23 cellular contexts compared by ENCODE assay signal in the genomic region with DNA sequence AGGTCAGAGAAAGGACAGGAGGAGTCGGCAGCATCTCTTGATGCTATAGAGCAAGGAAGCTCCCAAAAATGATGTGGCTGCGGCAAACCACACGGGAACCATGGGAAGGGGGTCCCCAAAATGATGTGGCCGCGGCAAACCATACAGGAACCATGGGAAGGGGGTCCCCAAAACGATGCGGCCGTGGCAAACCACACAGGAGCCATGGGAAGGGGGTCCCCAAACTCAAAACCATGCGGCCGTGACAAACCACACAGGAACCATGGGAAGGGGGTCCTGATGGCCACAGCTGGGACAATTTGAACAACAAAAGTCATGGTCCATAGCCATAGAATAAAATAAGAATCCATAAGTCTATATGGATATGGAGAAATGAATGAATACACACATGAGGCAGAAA. TPM values are rescaled to one million over a fixed set of nuclear protein-coding genes. Genes with fewer than 3 reads are reported as not detected.
"Had no signal": no experiment of that assay in that cellular context is flagged by ENCODE, and none has a peak within 500 bp of the region (broad histone marks: within the 10 kb centered on the region; RNA-seq: fewer than 3 reads in every experiment).

No MANE protein-coding gene starts in this region.

- H3K36me3 ChIP-seq: ascending aorta, WERI-Rb-1 had no signal

- H3K27ac ChIP-seq: ascending aorta, coronary artery, dorsolateral prefrontal cortex, WERI-Rb-1 had no signal

- H3K9me3 ChIP-seq: ascending aorta had no signal

- ATAC-seq: activated CD4-positive, CD25-positive, alpha-beta regulatory T cell treated with anti-CD3 and anti-CD28 coated beads, Interleukin-2, amount 50 U/mL, for 24 hours; activated CD8-positive, alpha-beta T cell treated with anti-CD3 and anti-CD28 coated beads for 36 hours; activated naive CD8-positive, alpha-beta T cell treated with anti-CD3 and anti-CD28 coated beads, Interleukin-2, amount 50 U/mL, for 24 hours; esophagus mucosa; T-helper 17 cell had no signal

- H3K4me3 ChIP-seq: ascending aorta, coronary artery, dorsolateral prefrontal cortex had no signal

- DNase-seq: activated B cell treated with CpG ODN at 0.5 μM for 24 hours; activated CD4-positive, alpha-beta T cell treated with anti-CD3 and anti-CD28 coated beads for 48 hours; activated CD4-positive, alpha-beta T cell treated with anti-CD3 and anti-CD28 coated beads, Interleukin-2, amount 50 U/mL, for 1 hour; activated CD4-positive, alpha-beta T cell treated with anti-CD3 and anti-CD28 coated beads, Interleukin-2, amount 50 U/mL, for 48 hours; activated CD8-positive, alpha-beta memory T cell treated with anti-CD3 and anti-CD28 coated beads for 24 hours; activated CD8-positive, alpha-beta T cell treated with anti-CD3 and anti-CD28 coated beads for 36 hours; activated effector memory CD4-positive, alpha-beta T cell treated with anti-CD3 and anti-CD28 coated beads, Interleukin-2, amount 50 U/mL, for 16 hours; activated naive CD4-positive, alpha-beta T cell treated with anti-CD3 and anti-CD28 coated beads for 36 hours; activated naive CD8-positive, alpha-beta T cell treated with anti-CD3 and anti-CD28 coated beads for 36 hours; activated naive CD8-positive, alpha-beta T cell treated with anti-CD3 and anti-CD28 coated beads, Interleukin-2, amount 50 U/mL, for 24 hours; activated T-cell treated with anti-CD3 and anti-CD28 coated beads, Interleukin-2, amount 50 U/mL, for 48 hours; effector memory CD4-positive, alpha-beta T cell; endodermal cell; foreskin fibroblast; T-helper 1 cell; T-helper 17 cell; T1000; WERI-Rb-1 had no signal

RNA-seq across cellular contexts. Expression of gene GLI2, which starts 58.4 kb away (rescaled TPM):
- total RNA-seq: activated B cell treated with CpG ODN at 0.5 μM for 24 hours; activated CD8-positive, alpha-beta T cell treated with anti-CD3 and anti-CD28 coated beads for 36 hours; activated naive CD4-positive, alpha-beta T cell treated with anti-CD3 and anti-CD28 coated beads for 36 hours; activated naive CD8-positive, alpha-beta T cell treated with anti-CD3 and anti-CD28 coated beads for 36 hours; T-helper 17 cell had no signal
